13 cellular contexts compared by ENCODE assay signal in genomic region chr11:73570415-73571114, GRCh38. TPM values are rescaled to one million over a fixed set of nuclear protein-coding genes. Genes with fewer than 3 reads are reported as not detected.
DNase-seq lines count a peak whose midpoint lies in the region; ATAC-seq and TF ChIP-seq lines count a peak whose summit lies in the region.
"Had no signal": no experiment of that assay in that cellular context is flagged by ENCODE, and none has a peak within 500 bp of the region (broad histone marks: within the 10 kb centered on the region; RNA-seq: fewer than 3 reads in every experiment).

No MANE protein-coding gene starts in this region.

- H3K9me3 ChIP-seq in psoas muscle: no peaks in the 10 kb centered on the region
- H3K9me3 ChIP-seq in naive thymus-derived CD4-positive, alpha-beta T cell (ENCODE audit: control insufficient read depth in 2 of 3, low read length in 3 of 3): no peaks in the 10 kb centered on the region

- peak; percentile 54 to 82 (median 78) for ATAC-seq in psoas muscle
- ATAC-seq in naive thymus-derived CD4-positive, alpha-beta T cell: no peak
- ATAC-seq: activated CD4-positive, CD25-positive, alpha-beta regulatory T cell treated with anti-CD3 and anti-CD28 coated beads, Interleukin-2, amount 50 U/mL, for 24 hours; left colon had no signal

- no peak overlapping the region for H3K4me3 Mint-ChIP-seq in HFFc6
- no peak overlapping the region for H3K4me3 Mint-ChIP-seq in naive thymus-derived CD4-positive, alpha-beta T cell

- no peak; the same call in 1 of the 2 replicates for TF ChIP-seq CTCF in HFFc6 (IDR thresholded peaks at IDR 0.05)
- no peak for TF ChIP-seq CTCF in choroid plexus epithelial cell (conservative IDR thresholded peaks at IDR 0.05; ENCODE audit: low read depth, low read length)
- TF ChIP-seq CTCF in psoas muscle (IDR thresholded peaks at IDR 0.05): no peak

- WGBS in psoas muscle, 3 donors: 59 to 94% (median 78%) methylated on average over 1 of the region's 1 CpG

- peaks cover 12% of the 10 kb centered on the region for H3K36me3 Mint-ChIP-seq in HFFc6 (ENCODE audit: low read depth)
- H3K36me3 Mint-ChIP-seq in naive thymus-derived CD4-positive, alpha-beta T cell: peaks cover 3 to 42% (median 20%) of the 10 kb centered on the region in 5 donors

- H3K4me3 ChIP-seq in choroid plexus epithelial cell (ENCODE audit: low read depth, low read length) (no peak overlapping the region), psoas muscle (no peak overlapping the region)
- no peak overlapping the region for H3K4me3 ChIP-seq in naive thymus-derived CD4-positive, alpha-beta T cell (ENCODE audit: low read length)

- H3K4me1 ChIP-seq in psoas muscle: peaks cover 24% of the 10 kb centered on the region
- no peaks in the 10 kb centered on the region for H3K4me1 ChIP-seq in naive thymus-derived CD4-positive, alpha-beta T cell (ENCODE audit: control insufficient read depth in 2 of 2, insufficient read depth in 2 of 2, low read length in 2 of 2)

- peaks cover 40% of the 10 kb centered on the region for H3K4me1 Mint-ChIP-seq in HFFc6 (ENCODE audit: low read depth)
- peaks cover 0 to 15% (median 7%) of the 10 kb centered on the region in 7 donors for H3K4me1 Mint-ChIP-seq in naive thymus-derived CD4-positive, alpha-beta T cell

- H3K9me3 Mint-ChIP-seq in HFFc6: no peaks in the 10 kb centered on the region
- no peaks in the 10 kb centered on the region for H3K9me3 Mint-ChIP-seq in naive thymus-derived CD4-positive, alpha-beta T cell

- H3K27me3 ChIP-seq in psoas muscle (ENCODE audit: insufficient read depth in 3 of 3, low read length in 2 of 3): no peaks in the 10 kb centered on the region
- H3K27me3 ChIP-seq in naive thymus-derived CD4-positive, alpha-beta T cell (ENCODE audit: control insufficient read depth in 2 of 2, insufficient read depth in 2 of 2, low read length in 2 of 2): no peaks in the 10 kb centered on the region

- peak; percentile 67 for DNase-seq in HFFc6
- peak; percentile 16 for DNase-seq in NCI-H774 (lab: John Stamatoyannopoulos, UW)
- peak; percentile 56 for DNase-seq in choroid plexus epithelial cell (ENCODE audit: low read depth)
- DNase-seq in psoas muscle: no peak
- no peak for DNase-seq in DMS 273 treated with DMSO at 0.1 percent for 48 hours (lab: John Stamatoyannopoulos, UW)
- no peak for DNase-seq in CD1c-positive myeloid dendritic cell (ENCODE audit: extremely low spot score)
- DNase-seq in naive thymus-derived CD4-positive, alpha-beta T cell: no peak
- DNase-seq: activated T-cell treated with anti-CD3 and anti-CD28 coated beads, Interleukin-2, amount 50 U/mL, for 48 hours; left colon; NCI-H1930; occipital lobe; SIG-M5 had no signal

- POLR2A ChIA-PET in naive thymus-derived CD4-positive, alpha-beta T cell (lab: Charles Lee): no interaction called here

- H3K27ac Mint-ChIP-seq in HFFc6: peak overlapping the region; percentile 71
- no peak overlapping the region for H3K27ac Mint-ChIP-seq in naive thymus-derived CD4-positive, alpha-beta T cell

- no peak overlapping the region for H3K27ac ChIP-seq in psoas muscle
- no peak overlapping the region for H3K27ac ChIP-seq in naive thymus-derived CD4-positive, alpha-beta T cell (ENCODE audit: low read depth, low read length)

- H3K36me3 ChIP-seq in psoas muscle (ENCODE audit: insufficient read depth in 1 of 2, low read depth in 1 of 2): no peaks in the 10 kb centered on the region
- H3K36me3 ChIP-seq in naive thymus-derived CD4-positive, alpha-beta T cell (ENCODE audit: control insufficient read depth in 2 of 3, insufficient read depth in 3 of 3, low read length in 3 of 3): peaks cover 0 to 6% (median 0%) of the 10 kb centered on the region in 3 experiments

- intact Hi-C loops in psoas muscle (cut with DNase I): no loop called here
- intact Hi-C loops in naive thymus-derived CD4-positive, alpha-beta T cell (cut with micrococcal nuclease): no loop called here

- CTCF ChIA-PET in naive thymus-derived CD4-positive, alpha-beta T cell (lab: Charles Lee): no interaction called here

- no peaks in the 10 kb centered on the region for H3K27me3 Mint-ChIP-seq in HFFc6 (ENCODE audit: insufficient read depth)
- no peaks in the 10 kb centered on the region for H3K27me3 Mint-ChIP-seq in naive thymus-derived CD4-positive, alpha-beta T cell

RNA-seq across cellular contexts. Expression of gene FAM168A, which starts 27.3 kb away (rescaled TPM):
- total RNA-seq in HFFc6 (2021; fragmentation: NEBNext Ultra II Directional; extraction: Animal tissue kit (Norgen Biotek cat#: 25700)): 10 to 100 TPM; 32.6 to 40.1 (median 38.8) TPM
- total RNA-seq in psoas muscle: 10 to 100 TPM; 13.8 to 28.6 (median 21.2) TPM
- 10 to 100 TPM in 1 of 3 donors, 1 to 10 TPM in 2; 5.3 to 18.9 (median 6.3) TPM for polyA plus RNA-seq in psoas muscle
- 10 to 100 TPM; 18.4 to 33.0 (median 25.2) TPM for total RNA-seq in naive thymus-derived CD4-positive, alpha-beta T cell
- polyA plus RNA-seq in naive thymus-derived CD4-positive, alpha-beta T cell: 1 to 10 TPM; 3.3 to 3.7 TPM

Comparison
In these comparisons a context has a peak if more than half of its experiments do, and no peak if none do; other contexts are left out.
1. DNase-seq: peak in HFFc6 (single experiment), NCI-H774 (single experiment) and choroid plexus epithelial cell (single experiment); none in psoas muscle (0 of 2), DMS 273 treated with DMSO at 0.1 percent for 48 hours (single experiment), CD1c-positive myeloid dendritic cell (single experiment) and naive thymus-derived CD4-positive, alpha-beta T cell (0 of 9).